In genomic region chr2:235856820-235857185, GRCh38 we compare ENCODE assay signal across 26 cellular contexts.
"Had no signal": no experiment of that assay in that cellular context is flagged by ENCODE, and none has a peak within 500 bp of the region (broad histone marks: within the 10 kb centered on the region; RNA-seq: fewer than 3 reads in every experiment).

No MANE protein-coding gene starts in this region.

- H3K4me3 ChIP-seq: colonic mucosa, gastroesophageal sphincter, heart left ventricle, lung, pancreas, right lobe of liver, smooth muscle cell, suprapubic skin, transverse colon, upper lobe of right lung, uterus had no signal

- H3K36me3 ChIP-seq: colonic mucosa, heart left ventricle, neutrophil, pancreas, right lobe of liver, suprapubic skin, transverse colon, upper lobe of right lung, uterus had no signal

- H3K9me3 ChIP-seq: colonic mucosa, gastroesophageal sphincter, heart left ventricle, neutrophil, pancreas, right lobe of liver, suprapubic skin, transverse colon, upper lobe of right lung, uterus had no signal

- ATAC-seq: esophagus mucosa; gastroesophageal sphincter; heart left ventricle; left ventricle myocardium superior; natural killer cell; pancreas; right lobe of liver; stimulated activated naive CD8-positive, alpha-beta T cell treated with anti-CD3 and anti-CD28 coated beads, Interleukin-15, amount 100 ng/mL, for 72 hours had no signal

- H3K27ac ChIP-seq: colonic mucosa, epithelial cell of prostate, gastroesophageal sphincter, heart left ventricle, neutrophil, pancreas, right lobe of liver, suprapubic skin, transverse colon, upper lobe of right lung, uterus had no signal

- H3K4me2 ChIP-seq: smooth muscle cell had no signal

- H3K27me3 ChIP-seq: colonic mucosa, gastroesophageal sphincter, heart left ventricle, neutrophil, pancreas, right lobe of liver, suprapubic skin, transverse colon, upper lobe of right lung, uterus had no signal

- DNase-seq: colonic mucosa; effector CD8-positive, alpha-beta T cell; endodermal cell; heart left ventricle; hippocampal formation; left cardiac atrium; left ventricle myocardium superior; natural killer cell; pancreas; right lobe of liver; stimulated activated CD4-positive, alpha-beta T cell treated with anti-CD3 and anti-CD28 coated beads, Interleukin-12 subunit alpha, Interleukin-12 subunit beta, amount 100 ng/mL, for 4 hours; stimulated activated CD4-positive, alpha-beta T cell treated with anti-CD3 and anti-CD28 coated beads, Interleukin-1b, Interleukin-23, amount 100 ng/mL, for 48 hours; stimulated activated CD4-positive, alpha-beta T cell treated with anti-CD3 and anti-CD28 coated beads, Interleukin-4, amount 100 ng/mL, for 1 hour; stimulated activated CD8-positive, alpha-beta memory T cell treated with anti-CD3 and anti-CD28 coated beads, Interleukin-4, amount 100 ng/mL, for 48 hours; stimulated activated naive CD4-positive, alpha-beta T cell; stimulated activated naive CD8-positive, alpha-beta T cell treated with anti-CD3 and anti-CD28 coated beads, Interleukin-15, amount 100 ng/mL, for 72 hours; transverse colon; upper lobe of right lung; uterus had no signal

- H3K4me1 ChIP-seq: colonic mucosa, pancreas, right lobe of liver, transverse colon, upper lobe of right lung, uterus had no signal
